Comparison of ENCODE assay signal across 9 cellular contexts in the genomic region with DNA sequence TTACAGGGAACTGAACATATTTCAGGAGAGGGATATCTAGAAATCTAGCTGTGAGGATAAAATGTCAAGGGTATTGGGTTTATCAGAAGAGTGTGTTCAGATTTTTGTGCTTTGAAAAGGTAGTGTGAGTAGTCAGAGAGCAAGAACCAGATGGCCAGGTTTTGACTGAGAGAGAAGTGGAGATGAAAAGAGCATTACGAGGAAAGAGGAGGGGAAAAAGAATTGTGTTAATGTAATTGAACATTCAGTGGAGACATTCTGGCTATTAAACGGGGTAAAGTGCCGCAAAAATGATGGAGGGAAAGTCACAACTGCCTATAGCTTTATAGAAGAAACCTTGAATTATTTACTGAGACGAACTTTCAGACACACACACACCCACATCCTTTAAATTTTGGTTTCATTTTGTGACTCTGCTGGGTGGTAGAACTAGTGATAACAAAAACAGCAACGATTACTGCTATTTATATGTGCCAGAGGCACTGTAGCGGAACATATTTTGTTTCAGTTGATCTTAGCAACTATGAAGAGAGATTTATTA.
DNase-seq lines count a peak whose midpoint lies in the region; ATAC-seq lines count a peak whose summit lies in the region.
"Had no signal": no experiment of that assay in that cellular context is flagged by ENCODE, and none has a peak within 500 bp of the region (broad histone marks: within the 10 kb centered on the region; RNA-seq: fewer than 3 reads in every experiment).

No MANE protein-coding gene starts in this region.

- peak overlapping the region; percentile 1 for H3K27ac ChIP-seq in iPS-18a (ENCODE audit: low read length)

- no peak overlapping the region for H3K9ac ChIP-seq in iPS-18a (ENCODE audit: low read length)

- no peak overlapping the region for H3K27ac Mint-ChIP-seq in T-helper 2 cell treated with Interferon-gamma antibody and Interleukin-4, amounts not matched to agents 5 μg/mL and 100 μg/mL, for 36 hours
- H3K27ac Mint-ChIP-seq: stimulated activated naive CD8-positive, alpha-beta T cell treated with anti-CD3 and anti-CD28 coated beads, Interleukin-15, Interleukin-2, amounts not matched to agents 100 ng/mL and 50 ng/mL, for 24 hours had no signal

- DNase-seq in NCI-H526 treated with DMSO at 0.1 percent for 48 hours (lab: John Stamatoyannopoulos, UW) (peak; percentile 20), NCI-H526 (lab: John Stamatoyannopoulos, UW) (no peak), NCI-H1105 (lab: John Stamatoyannopoulos, UW) (no peak), NCI-H82 (lab: John Stamatoyannopoulos, UW) (no peak)
- peak; percentile 13 for DNase-seq in T-helper 2 cell treated with Interferon-gamma antibody and Interleukin-4, amounts not matched to agents 5 μg/mL and 100 μg/mL, for 36 hours (ENCODE audit: low spot score)
- DNase-seq in stimulated activated naive CD4-positive, alpha-beta T cell treated with Interleukin-2 at 50 U/mL for 16 hours (lab: John Stamatoyannopoulos, UW) = no peak

- H3K36me3 ChIP-seq in iPS-18a (ENCODE audit: control insufficient read depth, low read depth, low read length) = no peaks in the 10 kb centered on the region

- no peaks in the 10 kb centered on the region for H3K27me3 ChIP-seq in iPS-18a (ENCODE audit: control insufficient read depth, insufficient read depth, low read length)

- peaks cover 7% of the 10 kb centered on the region for H3K36me3 Mint-ChIP-seq in T-helper 2 cell treated with Interferon-gamma antibody and Interleukin-4, amounts not matched to agents 5 μg/mL and 100 μg/mL, for 36 hours (ENCODE audit: low read depth)

- peak overlapping the region; percentile 41 for H3K4me3 ChIP-seq in iPS-18a (ENCODE audit: low read length)

- H3K9me3 Mint-ChIP-seq in T-helper 2 cell treated with Interferon-gamma antibody and Interleukin-4, amounts not matched to agents 5 μg/mL and 100 μg/mL, for 36 hours = no peaks in the 10 kb centered on the region
- H3K9me3 Mint-ChIP-seq: stimulated activated naive CD8-positive, alpha-beta T cell treated with anti-CD3 and anti-CD28 coated beads, Interleukin-15, Interleukin-2, amounts not matched to agents 100 ng/mL and 50 ng/mL, for 24 hours had no signal

- H3K4me1 ChIP-seq in iPS-18a (ENCODE audit: control insufficient read depth, low read depth, low read length) = peaks cover 27% of the 10 kb centered on the region

- peaks cover 21% of the 10 kb centered on the region for H3K4me1 Mint-ChIP-seq in T-helper 2 cell treated with Interferon-gamma antibody and Interleukin-4, amounts not matched to agents 5 μg/mL and 100 μg/mL, for 36 hours (ENCODE audit: low read depth)

- no peak overlapping the region for H3K4me3 Mint-ChIP-seq in T-helper 2 cell treated with Interferon-gamma antibody and Interleukin-4, amounts not matched to agents 5 μg/mL and 100 μg/mL, for 36 hours

- peak; percentile 76 for ATAC-seq in HG02885 (IDR thresholded peaks at IDR 0.05; ENCODE audit: poor library complexity, unreplicated experiment)

- H3K27me3 Mint-ChIP-seq in T-helper 2 cell treated with Interferon-gamma antibody and Interleukin-4, amounts not matched to agents 5 μg/mL and 100 μg/mL, for 36 hours (ENCODE audit: low read depth) = no peaks in the 10 kb centered on the region
- H3K27me3 Mint-ChIP-seq: stimulated activated naive CD8-positive, alpha-beta T cell treated with anti-CD3 and anti-CD28 coated beads, Interleukin-15, Interleukin-2, amounts not matched to agents 100 ng/mL and 50 ng/mL, for 24 hours had no signal

- H3K9me3 ChIP-seq in iPS-18a (ENCODE audit: control insufficient read depth, low read depth, low read length) = no peaks in the 10 kb centered on the region

Comparison
In these comparisons a context has a peak if more than half of its experiments do, and no peak if none do; other contexts are left out.
1. DNase-seq: peak in NCI-H526 treated with DMSO at 0.1 percent for 48 hours (single experiment) and T-helper 2 cell treated with Interferon-gamma antibody and Interleukin-4, amounts not matched to agents 5 μg/mL and 100 μg/mL, for 36 hours (single experiment); none in NCI-H526 (0 of 2), stimulated activated naive CD4-positive, alpha-beta T cell treated with Interleukin-2 at 50 U/mL for 16 hours (single experiment), NCI-H1105 (single experiment) and NCI-H82 (single experiment).